In the genomic region with DNA sequence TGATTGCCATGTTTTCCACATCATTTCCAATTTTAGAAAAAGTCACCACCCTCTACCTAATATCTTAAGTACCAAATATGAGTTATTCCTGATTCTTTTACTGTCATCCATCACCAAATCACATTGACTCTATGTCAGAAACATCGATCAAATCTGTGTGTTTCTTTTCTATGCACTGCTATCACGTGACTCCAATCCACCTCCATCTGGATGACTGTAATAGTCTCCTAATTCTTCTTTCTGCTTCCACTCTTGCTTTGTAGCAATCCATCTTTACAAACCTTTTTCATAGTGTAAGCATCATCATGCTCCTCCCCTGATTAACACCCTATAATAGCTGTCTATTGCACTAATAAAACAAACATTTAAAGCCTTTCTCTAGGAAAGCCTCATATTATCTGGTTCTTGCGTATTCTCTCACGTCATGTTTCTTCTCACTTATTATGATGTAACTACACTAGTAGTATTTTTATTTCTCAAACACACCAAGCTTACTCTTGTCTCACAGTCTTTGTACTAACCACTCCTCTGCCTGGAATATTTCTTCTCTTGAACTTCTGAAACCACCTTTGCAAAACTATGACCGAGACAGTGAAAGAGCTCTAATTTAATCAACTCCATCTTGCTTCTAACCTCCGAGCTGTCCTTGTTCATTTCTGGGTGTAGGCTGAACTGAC, we compare ENCODE assay signal across 29 cellular contexts. TPM values are rescaled to one million over a fixed set of nuclear protein-coding genes. Genes with fewer than 3 reads are reported as not detected.
DNase-seq lines count a peak whose midpoint lies in the region; ATAC-seq, FAIRE-seq and TF ChIP-seq lines count a peak whose summit lies in the region.
"Had no signal": no experiment of that assay in that cellular context is flagged by ENCODE, and none has a peak within 500 bp of the region (broad histone marks: within the 10 kb centered on the region; RNA-seq: fewer than 3 reads in every experiment).

No MANE protein-coding gene starts in this region.

- H3K9ac ChIP-seq in HepG2 (ENCODE audit: insufficient read depth, low read depth, low read length), result no peak overlapping the region
- H3K9ac ChIP-seq in mammary epithelial cell (ENCODE audit: insufficient read depth, low read length), result no peak overlapping the region
- H3K9ac ChIP-seq in mesenchymal stem cell (ENCODE audit: low read length), result peak overlapping the region; percentile 72

- no peak overlapping the region for H4K8ac ChIP-seq in mesenchymal stem cell (ENCODE audit: low read length)

- no peak overlapping the region for H2BK5ac ChIP-seq in mesenchymal stem cell (ENCODE audit: low read depth, low read length, poor library complexity, severe bottlenecking)

- dilution Hi-C loops in mammary epithelial cell (cut with HindIII; ENCODE audit: low sequenced_read_pairs), result no loop called here

- no peak for ATAC-seq in HepG2
- no peak for ATAC-seq in right lobe of liver
- ATAC-seq in activated T-cell treated with anti-CD3 and anti-CD28 coated beads, Interleukin-2, amount 50 U/mL, for 4 hours, result no peak
- ATAC-seq in GM18909 (IDR thresholded peaks at IDR 0.05; ENCODE audit: poor library complexity, unreplicated experiment), result no peak
- no peak for ATAC-seq in HG03432 (IDR thresholded peaks at IDR 0.05; ENCODE audit: unreplicated experiment)

- intact Hi-C loops in HepG2 (cut with micrococcal nuclease; ENCODE audit: unreplicated experiment) (no loop called here), right lobe of liver (cut with DNase I) (no loop called here), mammary epithelial cell (cut with micrococcal nuclease) (no loop called here)

- H2BK12ac ChIP-seq in mesenchymal stem cell (ENCODE audit: low read length in 2 of 2), result no peak overlapping the region

- in situ Hi-C loops in HepG2 (cut with HindIII; ENCODE audit: extremely low pct_ligation_motif_present, low pct_unique_long_range_greater_than_20kb) (no loop called here), mammary epithelial cell (cut with MboI; ENCODE audit: low sequenced_read_pairs in 2 of 2) (loop anchor here in 1 of 2 donors (25.0 kb wide), 1 partner anchor 322 kb away; a partner anchor contains a TSS)

- no peak overlapping the region for H3K18ac ChIP-seq in mesenchymal stem cell (ENCODE audit: low read depth in 1 of 2, low read length in 2 of 2)

- no peak overlapping the region for H2BK120ac ChIP-seq in mesenchymal stem cell (ENCODE audit: low read depth, low read length)

- H3K36me3 ChIP-seq in HepG2 (replicated peaks in 1 of 2; ENCODE audit: control insufficient read depth in 1 of 2, insufficient read depth in 2 of 2, low read length in 2 of 2) (no peaks in the 10 kb centered on the region), right lobe of liver (no peaks in the 10 kb centered on the region), mammary epithelial cell (ENCODE audit: insufficient read depth, low read length) (no peaks in the 10 kb centered on the region), mesenchymal stem cell (ENCODE audit: control insufficient read depth in 1 of 2, insufficient read depth in 2 of 2, low read depth in 1 of 2, low read length in 2 of 2) (no peaks in the 10 kb centered on the region)
- H3K36me3 ChIP-seq: BE2C, stomach, tibial nerve, WERI-Rb-1 had no signal

- H3K4me3 ChIP-seq in HepG2 (replicated peaks in 1 of 3; ENCODE audit: insufficient read depth in 1 of 3, low read depth in 2 of 3, low read length in 3 of 3) (no peak overlapping the region), right lobe of liver (no peak overlapping the region), mammary epithelial cell (replicated peaks in 1 of 3; ENCODE audit: insufficient read depth in 1 of 3, low read depth in 2 of 3, low read length in 3 of 3) (no peak overlapping the region), mesenchymal stem cell (ENCODE audit: insufficient read depth in 1 of 2, low read depth in 1 of 2, low read length in 2 of 2) (peak overlapping the region in 1 of 2 experiments; percentile 12)
- H3K4me3 ChIP-seq: dorsolateral prefrontal cortex, stomach, tibial nerve had no signal

- TF ChIP-seq EP300 in HepG2 (IDR thresholded peaks at IDR 0.05; ENCODE audit: low read depth in 2 of 2, low read length in 2 of 2), result no peak
- no peak for TF ChIP-seq EP300 in HepG2 (CRISPR knock-in tag; IDR thresholded peaks at IDR 0.05; ENCODE audit: borderline replicate concordance)

- H2BK15ac ChIP-seq in mesenchymal stem cell (ENCODE audit: low read depth, poor library complexity, severe bottlenecking), result no peak overlapping the region

- no peak overlapping the region for H3K14ac ChIP-seq in mesenchymal stem cell (ENCODE audit: low read length in 2 of 2)

- no peak for TF ChIP-seq RAD21 in HepG2 (CRISPR knock-in tag; IDR thresholded peaks at IDR 0.05)

- no peaks in the 10 kb centered on the region for H3K36me3 Mint-ChIP-seq in activated T-cell treated with anti-CD3 and anti-CD28 coated beads, Interleukin-2, amount 50 U/mL, for 4 hours (ENCODE audit: insufficient read depth)
- H3K36me3 Mint-ChIP-seq: memory B cell had no signal

- no peak overlapping the region for H3K4ac ChIP-seq in mesenchymal stem cell (ENCODE audit: low read depth in 1 of 2, low read length in 2 of 2)

- H3K23ac ChIP-seq in mesenchymal stem cell (ENCODE audit: low read length in 2 of 2), result no peak overlapping the region

- H3K79me2 ChIP-seq in HepG2 (ENCODE audit: insufficient read depth, low read length) (no peaks in the 10 kb centered on the region), mammary epithelial cell (ENCODE audit: insufficient read depth, low read length) (no peaks in the 10 kb centered on the region)

- H3K9me3 ChIP-seq in HepG2 (ENCODE audit: low read length), result no peaks in the 10 kb centered on the region; the same call in 1 of the 2 replicates
- H3K9me3 ChIP-seq in right lobe of liver, result no peaks in the 10 kb centered on the region
- H3K9me3 ChIP-seq in mammary epithelial cell (replicated peaks; ENCODE audit: insufficient read depth, low read length), result no peaks in the 10 kb centered on the region
- no peaks in the 10 kb centered on the region for H3K9me3 ChIP-seq in mesenchymal stem cell (ENCODE audit: control insufficient read depth, low read length)
- H3K9me3 ChIP-seq: BE2C, tibial nerve had no signal

- FAIRE-seq in HepG2 (lab: Jason Lieb, UNC), result no peak

- CTCF ChIA-PET in HepG2 (lab: Yijun Ruan, JAX; ENCODE audit: low intra/inter-chr PET ratio, low total read pairs), result no interaction called here
- CTCF ChIA-PET in mammary epithelial cell (lab: Charles Lee; ENCODE audit: low non-redundant PET), result no interaction called here

- H4K20me1 ChIP-seq in HepG2 (ENCODE audit: insufficient read depth, low read length) (no peaks in the 10 kb centered on the region), mammary epithelial cell (ENCODE audit: insufficient read depth, low read length) (no peaks in the 10 kb centered on the region)

- BruUV-seq in HepG2 (replicated peaks; lab: Mats Ljungman, UMichigan), result no TSS peak
- BruUV-seq in mammary epithelial cell (replicated peaks; lab: Mats Ljungman, UMichigan), result TSS peak; percentile 87

- no peak overlapping the region for H4K91ac ChIP-seq in mesenchymal stem cell (ENCODE audit: low read length)

- no peak overlapping the region for H2AK5ac ChIP-seq in mesenchymal stem cell (ENCODE audit: low read length, severe bottlenecking)

- H2AFZ ChIP-seq in HepG2 (ENCODE audit: low read length), result no peak overlapping the region
- H2AFZ ChIP-seq in mammary epithelial cell (ENCODE audit: low read depth, low read length), result no peak overlapping the region
- no peak overlapping the region for H2AFZ ChIP-seq in mesenchymal stem cell (ENCODE audit: low read depth, low read length)

- TF ChIP-seq POLR2A in HepG2 (IDR thresholded peaks at IDR 0.05; ENCODE audit: insufficient read depth in 1 of 2, low read depth in 2 of 2, low read length in 2 of 2), result no peak
- TF ChIP-seq POLR2A in right lobe of liver (IDR thresholded peaks at IDR 0.05), result no peak

- WGBS in HepG2 (ENCODE audit: low lambda C conversion rate), result 2% methylated on average over 6 of the region's 6 CpGs
- WGBS in right lobe of liver (ENCODE audit: insufficient coverage, low coverage, low lambda C conversion rate, missing lambda C conversion rate), result 39% methylated on average over 6 of the region's 6 CpGs
- WGBS in mammary epithelial cell (ENCODE audit: low coverage, missing lambda C conversion rate), result 52% methylated on average over 6 of the region's 6 CpGs
- 56% methylated on average over 5 of the region's 6 CpGs for WGBS in mesenchymal stem cell

- no peak for DNase-seq in HepG2 (ENCODE audit: low spot score)
- DNase-seq in right lobe of liver, result no peak
- peak; percentile 24 for DNase-seq in mammary epithelial cell
- DNase-seq in mesenchymal stem cell, result no peak
- no peak for DNase-seq in activated T-cell treated with anti-CD3 and anti-CD28 coated beads, Interleukin-2, amount 50 U/mL, for 4 hours
- DNase-seq in HCEC 1CT, result no peak
- DNase-seq: activated gamma-delta T cell; activated naive CD8-positive, alpha-beta T cell treated with anti-CD3 and anti-CD28 coated beads, Interleukin-2, amount 10 ng/mL, durations not matched to agents 7 days and 5 days; activated T-cell treated with anti-CD3 and anti-CD28 coated beads, Interleukin-2, amount 50 U/mL, for 1 hour; BE2C; COR-L47; glutamatergic neuron; NCI-H1105; NCI-H2029 treated with DMSO at 0.1 percent for 48 hours; stomach had no signal

- no peak overlapping the region for H3K4me3 Mint-ChIP-seq in activated T-cell treated with anti-CD3 and anti-CD28 coated beads, Interleukin-2, amount 50 U/mL, for 4 hours
- H3K4me3 Mint-ChIP-seq: activated CD4-positive, alpha-beta T cell treated with anti-CD3 and anti-CD28 coated beads, Interleukin-2, amount 10 ng/mL, durations not matched to agents 24 days and 14 days; activated naive CD8-positive, alpha-beta T cell treated with anti-CD3 and anti-CD28 coated beads, Interleukin-2, amount 10 ng/mL, durations not matched to agents 7 days and 5 days; memory B cell had no signal

- POLR2A ChIA-PET in HepG2 (lab: Yijun Ruan, JAX), result no interaction called here

- H3K9me3 Mint-ChIP-seq in activated T-cell treated with anti-CD3 and anti-CD28 coated beads, Interleukin-2, amount 50 U/mL, for 4 hours, result peaks cover 7% of the 10 kb centered on the region

- H3K4me2 ChIP-seq in HepG2 (ENCODE audit: low read depth, low read length) (no peak overlapping the region), mammary epithelial cell (ENCODE audit: insufficient read depth, low read depth, low read length) (no peak overlapping the region), mesenchymal stem cell (ENCODE audit: low read length, poor library complexity, severe bottlenecking) (no peak overlapping the region)

- TF ChIP-seq CTCF in HepG2 (CRISPR knock-in tag; IDR thresholded peaks at IDR 0.05), result no peak
- TF ChIP-seq CTCF in right lobe of liver (IDR thresholded peaks at IDR 0.05), result no peak
- no peak for TF ChIP-seq CTCF in mammary epithelial cell (conservative IDR thresholded peaks at IDR 0.05 in 1 of 2, IDR thresholded peaks at IDR 0.05 in 1 of 2; ENCODE audit: extremely low read depth in 1 of 2, insufficient read depth in 1 of 2, low read depth in 1 of 2, low read length in 2 of 2)

- H3K27me3 Mint-ChIP-seq in activated T-cell treated with anti-CD3 and anti-CD28 coated beads, Interleukin-2, amount 50 U/mL, for 4 hours (ENCODE audit: low read depth), result peaks cover 15% of the 10 kb centered on the region

- no peaks in the 10 kb centered on the region for H3K79me1 ChIP-seq in mesenchymal stem cell (replicated peaks; ENCODE audit: low read length, poor library complexity, severe bottlenecking)

- H3K27ac ChIP-seq in HepG2 (ENCODE audit: extremely low read length, insufficient read depth, low read length) (no peak overlapping the region), right lobe of liver (no peak overlapping the region), mammary epithelial cell (ENCODE audit: insufficient read depth, low read depth, low read length) (peak overlapping the region; percentile 76), mesenchymal stem cell (ENCODE audit: low read length, poor library complexity, severe bottlenecking) (no peak overlapping the region)
- H3K27ac ChIP-seq: WERI-Rb-1 had no signal

- H3K4me1 ChIP-seq in HepG2 (ENCODE audit: insufficient read depth, low read length) (no peaks in the 10 kb centered on the region), right lobe of liver (no peaks in the 10 kb centered on the region), mammary epithelial cell (ENCODE audit: insufficient read depth, low read length) (peaks cover 12% of the 10 kb centered on the region), mesenchymal stem cell (ENCODE audit: control insufficient read depth, insufficient read depth, low read depth, low read length) (no peaks in the 10 kb centered on the region)
- H3K4me1 ChIP-seq: BE2C, stomach, tibial nerve had no signal

- H3K27me3 ChIP-seq in HepG2 (ENCODE audit: control insufficient read depth in 1 of 2, insufficient read depth in 2 of 2, low read length in 2 of 2) (no peaks in the 10 kb centered on the region), right lobe of liver (no peaks in the 10 kb centered on the region), mammary epithelial cell (ENCODE audit: insufficient read depth, low read length) (no peaks in the 10 kb centered on the region), mesenchymal stem cell (ENCODE audit: control insufficient read depth in 1 of 2, insufficient read depth in 1 of 2, low read length in 2 of 2) (no peaks in the 10 kb centered on the region)
- H3K27me3 ChIP-seq: BE2C had no signal

- no peaks in the 10 kb centered on the region for H3K4me1 Mint-ChIP-seq in activated T-cell treated with anti-CD3 and anti-CD28 coated beads, Interleukin-2, amount 50 U/mL, for 4 hours (ENCODE audit: low read depth)
- H3K4me1 Mint-ChIP-seq: activated CD4-positive, alpha-beta T cell treated with anti-CD3 and anti-CD28 coated beads, Interleukin-2, amount 10 ng/mL, durations not matched to agents 24 days and 14 days; activated naive CD8-positive, alpha-beta T cell treated with anti-CD3 and anti-CD28 coated beads, Interleukin-2, amount 10 ng/mL, durations not matched to agents 7 days and 5 days; memory B cell had no signal

RNA-seq across cellular contexts. Expression of a gene that starts 10.7 kb away (rescaled TPM):
- total RNA-seq in HepG2 (2016; rRNA removed; fragmentation: Illumina TruSeq; extraction: Trizol) (not detected in 2 replicates), right lobe of liver (10 to 100 TPM in 1 of 6 experiments, 1 to 10 TPM in 5; 2.2 to 13.9 (median 4.6) TPM), mammary epithelial cell (not detected)
- not detected in 2 replicates for total RNA-seq in HepG2 (2016; cell fraction: cytosol; rRNA removed; fragmentation: Illumina TruSeq; extraction: Trizol; ENCODE audit: low read depth)
- total RNA-seq in HepG2 (2016; cell fraction: insoluble cytoplasmic fraction; rRNA removed; fragmentation: Illumina TruSeq; extraction: Trizol), result not detected in 2 replicates
- not detected in 2 replicates for total RNA-seq in HepG2 (2016; cell fraction: membrane; rRNA removed; fragmentation: Illumina TruSeq; extraction: Trizol)
- not detected in 2 replicates for total RNA-seq in HepG2 (2016; cell fraction: nucleus; rRNA removed; fragmentation: Illumina TruSeq; extraction: Trizol)
- polyA plus RNA-seq in HepG2 (2011; rRNA removed) (0.12 TPM in 1 of 2 replicates, not detected in the other), mammary epithelial cell (not detected)
- 0.03 and 0.05 TPM in 2 replicates for polyA plus RNA-seq in HepG2 (2011; cell fraction: cytosol; rRNA removed)
- polyA plus RNA-seq in HepG2 (2011; cell fraction: nucleus; rRNA removed), result not detected in 2 replicates
- 0.07 and 0.08 TPM in 2 replicates for polyA plus RNA-seq in HepG2 (2012)
- not detected in 2 replicates for polyA plus RNA-seq in HepG2 (2016; cell fraction: cytosol; fragmentation: Illumina TruSeq; extraction: Trizol; ENCODE audit: low read depth)
- polyA plus RNA-seq in HepG2 (2016; cell fraction: insoluble cytoplasmic fraction; fragmentation: Illumina TruSeq; extraction: Trizol; ENCODE audit: low read depth), result not detected in 2 replicates
- not detected in 2 replicates for polyA plus RNA-seq in HepG2 (2016; cell fraction: membrane; fragmentation: Illumina TruSeq; extraction: Trizol; ENCODE audit: low read depth)
- not detected in 2 replicates for polyA plus RNA-seq in HepG2 (2016; cell fraction: nucleus; fragmentation: Illumina TruSeq; extraction: Trizol; ENCODE audit: insufficient read depth, low read depth)
- polyA minus RNA-seq in HepG2 (2011; rRNA and poly(A)+ RNA removed; ENCODE audit: low replicate concordance), result not detected in 2 replicates
- polyA minus RNA-seq in HepG2 (2011; cell fraction: cytosol; rRNA and poly(A)+ RNA removed), result not detected in 2 replicates
- not detected in 2 replicates for polyA minus RNA-seq in HepG2 (2011; cell fraction: nucleus; rRNA and poly(A)+ RNA removed)
- polyA minus RNA-seq in mammary epithelial cell, result not detected
- polyA plus RNA-seq in mesenchymal stem cell (2013, experiment 1 of 2), result not detected
- not detected for polyA plus RNA-seq in mesenchymal stem cell (2013, experiment 2 of 2)
- not detected for total RNA-seq in activated T-cell treated with anti-CD3 and anti-CD28 coated beads, Interleukin-2, amount 50 U/mL, for 4 hours
- total RNA-seq: activated CD4-positive, alpha-beta T cell treated with anti-CD3 and anti-CD28 coated beads, Interleukin-2, amount 10 ng/mL, durations not matched to agents 24 days and 14 days; activated CD8-positive, alpha-beta memory T cell treated with anti-CD3 and anti-CD28 coated beads for 36 hours; G401; HT-29; kidney epithelial cell; OCI-LY7; progenitor cell of endocrine pancreas had no signal

RNA-seq across cellular contexts. Expression of a gene that starts 23.3 kb away (rescaled TPM):
- total RNA-seq in HepG2 (2016; rRNA removed; fragmentation: Illumina TruSeq; extraction: Trizol) (not detected in 2 replicates), right lobe of liver (1 to 10 TPM in 3 of 6 experiments, under 1 TPM in 3; 0.75 to 1.6 (median 1.1) TPM), mammary epithelial cell (not detected)
- total RNA-seq in HepG2 (2016; cell fraction: cytosol; rRNA removed; fragmentation: Illumina TruSeq; extraction: Trizol; ENCODE audit: low read depth), result not detected in 2 replicates
- total RNA-seq in HepG2 (2016; cell fraction: insoluble cytoplasmic fraction; rRNA removed; fragmentation: Illumina TruSeq; extraction: Trizol), result not detected in 2 replicates
- not detected in 2 replicates for total RNA-seq in HepG2 (2016; cell fraction: membrane; rRNA removed; fragmentation: Illumina TruSeq; extraction: Trizol)
- not detected in 2 replicates for total RNA-seq in HepG2 (2016; cell fraction: nucleus; rRNA removed; fragmentation: Illumina TruSeq; extraction: Trizol)
- polyA plus RNA-seq in HepG2 (2011; rRNA removed) (not detected in 2 replicates), mammary epithelial cell (0.08 TPM)
- not detected in 2 replicates for polyA plus RNA-seq in HepG2 (2011; cell fraction: cytosol; rRNA removed)
- not detected in 2 replicates for polyA plus RNA-seq in HepG2 (2011; cell fraction: nucleus; rRNA removed)
- polyA plus RNA-seq in HepG2 (2012), result not detected in 2 replicates
- polyA plus RNA-seq in HepG2 (2016; cell fraction: cytosol; fragmentation: Illumina TruSeq; extraction: Trizol; ENCODE audit: low read depth), result not detected in 2 replicates
- polyA plus RNA-seq in HepG2 (2016; cell fraction: insoluble cytoplasmic fraction; fragmentation: Illumina TruSeq; extraction: Trizol; ENCODE audit: low read depth), result not detected in 2 replicates
- polyA plus RNA-seq in HepG2 (2016; cell fraction: membrane; fragmentation: Illumina TruSeq; extraction: Trizol; ENCODE audit: low read depth), result not detected in 2 replicates
- not detected in 2 replicates for polyA plus RNA-seq in HepG2 (2016; cell fraction: nucleus; fragmentation: Illumina TruSeq; extraction: Trizol; ENCODE audit: insufficient read depth, low read depth)
- not detected in 2 replicates for polyA minus RNA-seq in HepG2 (2011; rRNA and poly(A)+ RNA removed; ENCODE audit: low replicate concordance)
- not detected in 2 replicates for polyA minus RNA-seq in HepG2 (2011; cell fraction: cytosol; rRNA and poly(A)+ RNA removed)
- polyA minus RNA-seq in HepG2 (2011; cell fraction: nucleus; rRNA and poly(A)+ RNA removed), result not detected in 2 replicates
- not detected for polyA minus RNA-seq in mammary epithelial cell
- polyA plus RNA-seq in mesenchymal stem cell (2013, experiment 1 of 2), result not detected
- polyA plus RNA-seq in mesenchymal stem cell (2013, experiment 2 of 2), result not detected
- total RNA-seq in activated T-cell treated with anti-CD3 and anti-CD28 coated beads, Interleukin-2, amount 50 U/mL, for 4 hours, result not detected
- total RNA-seq: activated CD4-positive, alpha-beta T cell treated with anti-CD3 and anti-CD28 coated beads, Interleukin-2, amount 10 ng/mL, durations not matched to agents 24 days and 14 days; activated CD8-positive, alpha-beta memory T cell treated with anti-CD3 and anti-CD28 coated beads for 36 hours; activated naive CD8-positive, alpha-beta T cell treated with anti-CD3 and anti-CD28 coated beads, Interleukin-2, amount 10 ng/mL, durations not matched to agents 7 days and 5 days; G401; HT-29; kidney epithelial cell; M059J; OCI-LY7; progenitor cell of endocrine pancreas had no signal

RNA-seq across cellular contexts. Expression of a gene that starts 32.6 kb away (rescaled TPM):
- total RNA-seq in HepG2 (2016; rRNA removed; fragmentation: Illumina TruSeq; extraction: Trizol) (not detected in 2 replicates), right lobe of liver (1 to 10 TPM; 1.1 to 9.0 (median 5.2) TPM), mammary epithelial cell (under 1 TPM; under 0.01 to 0.31 TPM)
- total RNA-seq in HepG2 (2016; cell fraction: cytosol; rRNA removed; fragmentation: Illumina TruSeq; extraction: Trizol; ENCODE audit: low read depth), result not detected in 2 replicates
- total RNA-seq in HepG2 (2016; cell fraction: insoluble cytoplasmic fraction; rRNA removed; fragmentation: Illumina TruSeq; extraction: Trizol), result not detected in 2 replicates
- not detected in 2 replicates for total RNA-seq in HepG2 (2016; cell fraction: membrane; rRNA removed; fragmentation: Illumina TruSeq; extraction: Trizol)
- total RNA-seq in HepG2 (2016; cell fraction: nucleus; rRNA removed; fragmentation: Illumina TruSeq; extraction: Trizol), result not detected in 2 replicates
- polyA plus RNA-seq in HepG2 (2011; rRNA removed) (0.07 TPM in 1 of 2 replicates, not detected in the other), mammary epithelial cell (1.2 TPM)
- polyA plus RNA-seq in HepG2 (2011; cell fraction: cytosol; rRNA removed), result 0.03 TPM in 1 of 2 replicates, not detected in the other
- polyA plus RNA-seq in HepG2 (2011; cell fraction: nucleus; rRNA removed), result not detected in 2 replicates
- 0.27 TPM in 1 of 2 replicates, not detected in the other for polyA plus RNA-seq in HepG2 (2012)
- polyA plus RNA-seq in HepG2 (2016; cell fraction: cytosol; fragmentation: Illumina TruSeq; extraction: Trizol; ENCODE audit: low read depth), result not detected in 2 replicates
- not detected in 2 replicates for polyA plus RNA-seq in HepG2 (2016; cell fraction: insoluble cytoplasmic fraction; fragmentation: Illumina TruSeq; extraction: Trizol; ENCODE audit: low read depth)
- not detected in 2 replicates for polyA plus RNA-seq in HepG2 (2016; cell fraction: membrane; fragmentation: Illumina TruSeq; extraction: Trizol; ENCODE audit: low read depth)
- polyA plus RNA-seq in HepG2 (2016; cell fraction: nucleus; fragmentation: Illumina TruSeq; extraction: Trizol; ENCODE audit: insufficient read depth, low read depth), result not detected in 2 replicates
- not detected in 2 replicates for polyA minus RNA-seq in HepG2 (2011; rRNA and poly(A)+ RNA removed; ENCODE audit: low replicate concordance)
- polyA minus RNA-seq in HepG2 (2011; cell fraction: cytosol; rRNA and poly(A)+ RNA removed), result not detected in 2 replicates
- polyA minus RNA-seq in HepG2 (2011; cell fraction: nucleus; rRNA and poly(A)+ RNA removed), result not detected in 2 replicates
- 19.9 TPM for polyA minus RNA-seq in mammary epithelial cell
- not detected for polyA plus RNA-seq in mesenchymal stem cell (2013, experiment 1 of 2)
- not detected for polyA plus RNA-seq in mesenchymal stem cell (2013, experiment 2 of 2)
- total RNA-seq in activated T-cell treated with anti-CD3 and anti-CD28 coated beads, Interleukin-2, amount 50 U/mL, for 4 hours, result not detected
- total RNA-seq: activated CD4-positive, alpha-beta T cell treated with anti-CD3 and anti-CD28 coated beads, Interleukin-2, amount 10 ng/mL, durations not matched to agents 24 days and 14 days; activated CD8-positive, alpha-beta memory T cell treated with anti-CD3 and anti-CD28 coated beads for 36 hours; activated naive CD8-positive, alpha-beta T cell treated with anti-CD3 and anti-CD28 coated beads, Interleukin-2, amount 10 ng/mL, durations not matched to agents 7 days and 5 days; G401; HT-29; kidney epithelial cell; OCI-LY7; progenitor cell of endocrine pancreas had no signal
